ENCODE assay signal across 21 cellular contexts in genomic region chr22:39223091-39223710, GRCh38. TPM values are rescaled to one million over a fixed set of nuclear protein-coding genes. Genes with fewer than 3 reads are reported as not detected.
A peak's percentile ranks its signal among the peaks of the same experiment; 100 is the strongest.
DNase-seq lines count a peak whose midpoint lies in the region; ATAC-seq and TF ChIP-seq lines count a peak whose summit lies in the region.
"Had no signal": no experiment of that assay in that cellular context is flagged by ENCODE, and none has a peak within 500 bp of the region (broad histone marks: within the 10 kb centered on the region; RNA-seq: fewer than 3 reads in every experiment).

No MANE protein-coding gene starts in this region.

- intact Hi-C loops in Right ventricle myocardium superior (cut with DNase I) (no loop called here), heart right ventricle (cut with DNase I) (loop anchor here in 1 of 10 donors (5.0 kb wide), 1 partner anchor 36 kb away; no protein-coding TSS in a partner anchor), left ventricle myocardium superior (cut with micrococcal nuclease) (no loop called here)

- H3K4me1 Mint-ChIP-seq in activated CD8-positive, alpha-beta T cell treated with anti-CD3 and anti-CD28 coated beads, Interleukin-2, amount 10 ng/mL, durations not matched to agents 7 days and 5 days (ENCODE audit: low read depth): peaks cover 8% of the 10 kb centered on the region
- H3K4me1 Mint-ChIP-seq in stimulated activated effector memory CD8-positive, alpha-beta T cell treated with anti-CD3 and anti-CD28 coated beads, Interleukin-12 subunit alpha, Interleukin-12 subunit beta, amount 100 ng/mL, for 72 hours: peaks cover 24% of the 10 kb centered on the region

- peaks cover 14% of the 10 kb centered on the region for H3K27me3 Mint-ChIP-seq in activated CD8-positive, alpha-beta T cell treated with anti-CD3 and anti-CD28 coated beads, Interleukin-2, amount 10 ng/mL, durations not matched to agents 7 days and 5 days (ENCODE audit: low read depth)

- no peak overlapping the region for H3K4me3 ChIP-seq in heart right ventricle
- H3K4me3 ChIP-seq: cardiac muscle cell, MG63, testis had no signal

- H3K36me3 Mint-ChIP-seq in activated CD8-positive, alpha-beta T cell treated with anti-CD3 and anti-CD28 coated beads, Interleukin-2, amount 10 ng/mL, durations not matched to agents 7 days and 5 days (ENCODE audit: low read depth): no peaks in the 10 kb centered on the region
- H3K36me3 Mint-ChIP-seq in stimulated activated effector memory CD8-positive, alpha-beta T cell treated with anti-CD3 and anti-CD28 coated beads, Interleukin-12 subunit alpha, Interleukin-12 subunit beta, amount 100 ng/mL, for 72 hours: peaks cover 47% of the 10 kb centered on the region
- H3K36me3 Mint-ChIP-seq: activated naive CD4-positive, alpha-beta T cell treated with anti-CD3 and anti-CD28 coated beads, Interleukin-2, amount 50 U/mL, for 72 hours had no signal

- H3K9me3 Mint-ChIP-seq in activated CD8-positive, alpha-beta T cell treated with anti-CD3 and anti-CD28 coated beads, Interleukin-2, amount 10 ng/mL, durations not matched to agents 7 days and 5 days (ENCODE audit: insufficient read depth): no peaks in the 10 kb centered on the region
- no peaks in the 10 kb centered on the region for H3K9me3 Mint-ChIP-seq in stimulated activated effector memory CD8-positive, alpha-beta T cell treated with anti-CD3 and anti-CD28 coated beads, Interleukin-12 subunit alpha, Interleukin-12 subunit beta, amount 100 ng/mL, for 72 hours

- H3K27ac ChIP-seq in heart right ventricle: no peak overlapping the region
- H3K27ac ChIP-seq: cardiac muscle cell, parathyroid adenoma, testis had no signal

- H3K27me3 ChIP-seq in heart right ventricle: no peaks in the 10 kb centered on the region
- H3K27me3 ChIP-seq: cardiac muscle cell, MG63, testis had no signal

- H3K36me3 ChIP-seq in heart right ventricle: peaks cover 3 to 68% (median 46%) of the 10 kb centered on the region in 9 donors
- H3K36me3 ChIP-seq: MG63 had no signal

- POLR2A ChIA-PET in activated CD8-positive, alpha-beta T cell treated with anti-CD3 and anti-CD28 coated beads, Interleukin-2, amount 10 ng/mL, durations not matched to agents 7 days and 5 days (lab: Charles Lee): no interaction called here

- no peak overlapping the region for H3K27ac Mint-ChIP-seq in activated CD8-positive, alpha-beta T cell treated with anti-CD3 and anti-CD28 coated beads, Interleukin-2, amount 10 ng/mL, durations not matched to agents 7 days and 5 days
- peak overlapping the region; percentile 48 for H3K27ac Mint-ChIP-seq in stimulated activated effector memory CD8-positive, alpha-beta T cell treated with anti-CD3 and anti-CD28 coated beads, Interleukin-12 subunit alpha, Interleukin-12 subunit beta, amount 100 ng/mL, for 72 hours
- H3K27ac Mint-ChIP-seq: activated naive CD4-positive, alpha-beta T cell treated with anti-CD3 and anti-CD28 coated beads, Interleukin-2, amount 50 U/mL, for 72 hours had no signal

- H3K9me3 ChIP-seq in heart right ventricle: peaks cover 0 to 4% (median 0%) of the 10 kb centered on the region in 11 donors
- H3K9me3 ChIP-seq: testis had no signal

- CTCF ChIA-PET in activated CD8-positive, alpha-beta T cell treated with anti-CD3 and anti-CD28 coated beads, Interleukin-2, amount 10 ng/mL, durations not matched to agents 7 days and 5 days (lab: Charles Lee): interaction anchor here (1.1 kb wide), 1 partner anchor 9 kb away, joined by 3 read pairs; no protein-coding TSS in a partner anchor

- 77 to 81% methylated on average over 20 of the region's 20 CpGs for WGBS in heart right ventricle, 2 donors

- no peak for ATAC-seq in Right ventricle myocardium superior (ENCODE audit: poor library complexity)
- no peak for ATAC-seq in heart right ventricle
- no peak for ATAC-seq in activated CD8-positive, alpha-beta T cell treated with anti-CD3 and anti-CD28 coated beads, Interleukin-2, amount 10 ng/mL, durations not matched to agents 7 days and 5 days
- ATAC-seq in left ventricle myocardium superior: no peak
- ATAC-seq in stimulated activated effector memory CD8-positive, alpha-beta T cell treated with anti-CD3 and anti-CD28 coated beads, Interleukin-12 subunit alpha, Interleukin-12 subunit beta, amount 100 ng/mL, for 72 hours: peak; percentile 33
- ATAC-seq in GM18858 (IDR thresholded peaks at IDR 0.05; ENCODE audit: unreplicated experiment): no peak
- ATAC-seq in HG02571 (IDR thresholded peaks at IDR 0.05; ENCODE audit: unreplicated experiment): no peak
- ATAC-seq in HG02852 (IDR thresholded peaks at IDR 0.05; ENCODE audit: unreplicated experiment): no peak
- ATAC-seq: activated naive CD4-positive, alpha-beta T cell treated with anti-CD3 and anti-CD28 coated beads, Interleukin-2, amount 50 U/mL, for 72 hours; left lobe of liver; SK-N-SH treated with all-trans-retinoic acid at 6 μM for 48 hours had no signal

- peaks cover 0 to 17% (median 10%) of the 10 kb centered on the region in 9 donors for H3K4me1 ChIP-seq in heart right ventricle
- H3K4me1 ChIP-seq: parathyroid adenoma, testis had no signal

- no peak overlapping the region for H3K4me3 Mint-ChIP-seq in activated CD8-positive, alpha-beta T cell treated with anti-CD3 and anti-CD28 coated beads, Interleukin-2, amount 10 ng/mL, durations not matched to agents 7 days and 5 days
- H3K4me3 Mint-ChIP-seq in stimulated activated effector memory CD8-positive, alpha-beta T cell treated with anti-CD3 and anti-CD28 coated beads, Interleukin-12 subunit alpha, Interleukin-12 subunit beta, amount 100 ng/mL, for 72 hours: no peak overlapping the region

- peak; percentile 37 for DNase-seq in Right ventricle myocardium superior
- DNase-seq in heart right ventricle: no peak
- DNase-seq in activated CD8-positive, alpha-beta T cell treated with anti-CD3 and anti-CD28 coated beads, Interleukin-2, amount 10 ng/mL, durations not matched to agents 7 days and 5 days: peak; percentile 51
- DNase-seq in left ventricle myocardium superior: peak; percentile 21
- DNase-seq in stimulated activated effector memory CD8-positive, alpha-beta T cell treated with anti-CD3 and anti-CD28 coated beads, Interleukin-12 subunit alpha, Interleukin-12 subunit beta, amount 100 ng/mL, for 72 hours (ENCODE audit: low spot score in 2 of 2): no peak
- DNase-seq: activated CD4-positive, alpha-beta T cell treated with anti-CD3 and anti-CD28 coated beads for 4 hours; activated CD8-positive, alpha-beta memory T cell treated with anti-CD3 and anti-CD28 coated beads, Interleukin-2, amount 50 U/mL, for 48 hours; effector memory CD4-positive, alpha-beta T cell; MG63; NCI-H187 treated with DMSO at 0.1 percent for 48 hours; NCI-H510A treated with DMSO at 0.1 percent for 48 hours; stimulated activated CD4-positive, alpha-beta T cell treated with anti-CD3 and anti-CD28 coated beads, Interleukin-4, amount 100 ng/mL, for 24 hours; testis had no signal

- TF ChIP-seq CTCF in heart right ventricle (IDR thresholded peaks at IDR 0.05): no peak

RNA-seq across cellular contexts. Expression of gene PDGFB, which starts 21.6 kb away (rescaled TPM):
- total RNA-seq in Right ventricle myocardium superior: 16.2 TPM
- total RNA-seq in heart right ventricle: 10 to 100 TPM in 9 of 10 donors, 1 to 10 TPM in 1; 9.9 to 45.6 (median 18.5) TPM
- polyA plus RNA-seq in heart right ventricle: 10 to 100 TPM; 14.5 to 19.1 TPM
- total RNA-seq in activated CD8-positive, alpha-beta T cell treated with anti-CD3 and anti-CD28 coated beads, Interleukin-2, amount 10 ng/mL, durations not matched to agents 7 days and 5 days: under 1 TPM; 0.18 to 0.34 TPM
- 19.9 TPM for total RNA-seq in left ventricle myocardium superior

Comparison
In these comparisons a context has a peak if more than half of its experiments do, and no peak if none do; other contexts are left out.
1. DNase-seq: peak in Right ventricle myocardium superior (single experiment), activated CD8-positive, alpha-beta T cell treated with anti-CD3 and anti-CD28 coated beads, Interleukin-2, amount 10 ng/mL, durations not matched to agents 7 days and 5 days (single experiment) and left ventricle myocardium superior (single experiment); none in heart right ventricle (0 of 2) and stimulated activated effector memory CD8-positive, alpha-beta T cell treated with anti-CD3 and anti-CD28 coated beads, Interleukin-12 subunit alpha, Interleukin-12 subunit beta, amount 100 ng/mL, for 72 hours (0 of 2).
2. RNA of gene PDGFB, which starts 21.6 kb away (total RNA-seq): 19.9 TPM in left ventricle myocardium superior (single experiment), 9.9 to 45.6 TPM in heart right ventricle and 16.2 TPM in Right ventricle myocardium superior (single experiment); 0.18 to 0.34 TPM in activated CD8-positive, alpha-beta T cell treated with anti-CD3 and anti-CD28 coated beads, Interleukin-2, amount 10 ng/mL, durations not matched to agents 7 days and 5 days; every median in the first group is over 4 times any median in the second.